25 cellular contexts compared by ENCODE assay signal in the genomic region with DNA sequence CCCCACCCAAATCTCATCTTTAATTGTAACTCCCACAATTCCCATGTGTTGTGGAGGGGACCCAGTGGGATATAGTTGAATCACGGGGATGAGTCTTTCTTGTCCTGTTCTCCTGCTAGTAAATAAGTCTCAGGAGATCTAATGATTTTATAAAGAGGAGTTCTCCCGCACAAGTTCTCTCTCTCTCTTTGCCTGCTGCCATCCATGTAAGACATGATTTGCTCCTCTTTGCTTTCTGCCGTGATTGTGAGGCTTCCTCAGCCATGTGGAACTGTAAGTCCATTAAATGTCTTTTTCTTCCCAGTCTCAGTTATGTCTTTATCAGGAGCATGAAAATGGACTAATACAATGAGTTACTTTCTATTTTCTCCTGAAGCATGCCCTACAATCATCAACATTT.
"Had no signal": no experiment of that assay in that cellular context is flagged by ENCODE, and none has a peak within 500 bp of the region (broad histone marks: within the 10 kb centered on the region; RNA-seq: fewer than 3 reads in every experiment).

No MANE protein-coding gene starts in this region.

- H3K9me3 ChIP-seq: suprapubic skin, testis, thoracic aorta, thyroid gland, tibial artery, tibial nerve, transverse colon, upper lobe of left lung, upper lobe of right lung, uterus, vagina had no signal

- H3K36me3 ChIP-seq: stomach, suprapubic skin, thoracic aorta, thyroid gland, tibial artery, tibial nerve, transverse colon, upper lobe of left lung, upper lobe of right lung, uterus, vagina had no signal

- ATAC-seq: stimulated activated naive CD8-positive, alpha-beta T cell treated with anti-CD3 and anti-CD28 coated beads, Interleukin-15, amount 100 ng/mL, for 72 hours; stimulated activated naive CD8-positive, alpha-beta T cell treated with anti-CD3 and anti-CD28 coated beads, Interleukin-15, Interleukin-2, amounts not matched to agents 100 U/mL and 50 U/mL, for 24 hours; upper lobe of right lung had no signal

- FAIRE-seq: urothelium cell line had no signal

- DNase-seq: stimulated activated CD4-positive, alpha-beta T cell treated with anti-CD3 and anti-CD28 coated beads, Interleukin-2, amount 100 ng/mL, for 48 hours; stimulated activated CD4-positive, alpha-beta T cell treated with anti-CD3 and anti-CD28 coated beads, Interleukin-4, amount 100 ng/mL, for 1 hour; stimulated activated CD4-positive, alpha-beta T cell treated with anti-CD3 and anti-CD28 coated beads, Interleukin-4, amount 100 ng/mL, for 24 hours; stimulated activated CD4-positive, alpha-beta T cell treated with anti-CD3 and anti-CD28 coated beads, Interleukin-4, amount 100 ng/mL, for 4 hours; stimulated activated CD8-positive, alpha-beta memory T cell treated with anti-CD3 and anti-CD28 coated beads, Interleukin-4, amount 100 ng/mL, for 48 hours; stimulated activated naive B cell treated with anti-CD40 and anti-IgM and Interleukin-4, amounts not matched to agents 10 μg/mL and 1 μg/mL and 100 μg/mL, for 72 hours; stimulated activated naive CD4-positive, alpha-beta T cell; stimulated activated naive CD4-positive, alpha-beta T cell treated with Interleukin-2 at 50 U/mL for 16 hours; stimulated activated naive CD8-positive, alpha-beta T cell treated with anti-CD3 and anti-CD28 coated beads, Interleukin-15, amount 100 ng/mL, for 72 hours; stimulated activated naive CD8-positive, alpha-beta T cell treated with anti-CD3 and anti-CD28 coated beads, Interleukin-15, Interleukin-2, amounts not matched to agents 100 U/mL and 50 U/mL, for 24 hours; stomach; substantia nigra; testis; thyroid gland; tibial artery; transverse colon; trophoblast cell; upper lobe of left lung; upper lobe of right lung; uterus had no signal

- H3K27me3 ChIP-seq: stomach, suprapubic skin, testis, thyroid gland, tibial artery, tibial nerve, transverse colon, upper lobe of left lung, upper lobe of right lung, uterus, vagina had no signal

- H3K4me1 ChIP-seq: stomach, suprapubic skin, testis, thyroid gland, tibial artery, tibial nerve, transverse colon, upper lobe of left lung, upper lobe of right lung, uterus, vagina had no signal

- H3K27ac ChIP-seq: stomach, suprapubic skin, testis, thoracic aorta, thyroid gland, tibial artery, tibial nerve, transverse colon, upper lobe of left lung, upper lobe of right lung, uterus, vagina had no signal

- H3K4me3 ChIP-seq: stomach, suprapubic skin, testis, thoracic aorta, thyroid gland, tibial artery, tibial nerve, transverse colon, upper lobe of left lung, upper lobe of right lung, uterus, vagina had no signal
